Comparison of ENCODE assay signal across 9 cellular contexts in genomic region chr19:6109947-6110346, GRCh38. TPM values are rescaled to one million over a fixed set of nuclear protein-coding genes. Genes with fewer than 3 reads are reported as not detected.
A peak's percentile ranks its signal among the peaks of the same experiment; 100 is the strongest.
DNase-seq lines count a peak whose midpoint lies in the region; ATAC-seq, FAIRE-seq and TF ChIP-seq lines count a peak whose summit lies in the region.
"Had no signal": no experiment of that assay in that cellular context is flagged by ENCODE, and none has a peak within 500 bp of the region (broad histone marks: within the 10 kb centered on the region; RNA-seq: fewer than 3 reads in every experiment).

No MANE protein-coding gene starts in this region.

- no peak for FAIRE-seq in HTR-8/SVneo (lab: Jason Lieb, UNC)

- peaks cover 24% of the 10 kb centered on the region for H3K4me1 Mint-ChIP-seq in activated CD4-positive, alpha-beta T cell treated with anti-CD3 and anti-CD28 coated beads, Interleukin-2, amount 10 ng/mL, durations not matched to agents 24 days and 14 days

- intact Hi-C loops in activated CD4-positive, alpha-beta T cell treated with anti-CD3 and anti-CD28 coated beads, Interleukin-2, amount 10 ng/mL, durations not matched to agents 24 days and 14 days (cut with micrococcal nuclease) = loop anchor here (1.0 to 2.0 kb wide), 3 partner anchors 43 to 132 kb away; partner anchors contain the start of gene RANBP3
- intact Hi-C loops in left lung (cut with DNase I) = loop anchor here in 1 of 2 donors (5.0 kb wide), 1 partner anchor 43 kb away; no protein-coding TSS in a partner anchor

- peak overlapping the region; percentile 88 for H3K4me3 ChIP-seq in adipocyte (ENCODE audit: low read length)
- peak overlapping the region; percentile 59 to 62 for H3K4me3 ChIP-seq in left lung
- H3K4me3 ChIP-seq in thoracic aorta = peak overlapping the region; percentile 96

- H3K9ac ChIP-seq in adipocyte (ENCODE audit: low read length) = peak overlapping the region; percentile 94

- H3K27me3 ChIP-seq in adipocyte (replicated peaks; ENCODE audit: control insufficient read depth, insufficient read depth, low read length) (no peaks in the 10 kb centered on the region), left lung (no peaks in the 10 kb centered on the region), thoracic aorta (replicated peaks; ENCODE audit: insufficient read depth) (no peaks in the 10 kb centered on the region)

- peaks cover 14% of the 10 kb centered on the region for H3K27me3 Mint-ChIP-seq in activated CD4-positive, alpha-beta T cell treated with anti-CD3 and anti-CD28 coated beads, Interleukin-2, amount 10 ng/mL, durations not matched to agents 24 days and 14 days

- no peaks in the 10 kb centered on the region for H3K36me3 ChIP-seq in adipocyte (ENCODE audit: control insufficient read depth, insufficient read depth, low read length, severe bottlenecking)
- H3K36me3 ChIP-seq in left lung = no peaks in the 10 kb centered on the region
- no peaks in the 10 kb centered on the region for H3K36me3 ChIP-seq in thoracic aorta

- peaks cover 26% of the 10 kb centered on the region for H3K4me1 ChIP-seq in adipocyte (ENCODE audit: control insufficient read depth, insufficient read depth, low read length)
- peaks cover 6 to 37% of the 10 kb centered on the region in 2 donors for H3K4me1 ChIP-seq in left lung
- H3K4me1 ChIP-seq in thoracic aorta (ENCODE audit: control insufficient read depth in 1 of 2, low read depth in 2 of 2) = peaks cover 10 to 32% of the 10 kb centered on the region in 2 donors

- no peak for DNase-seq in activated CD4-positive, alpha-beta T cell treated with anti-CD3 and anti-CD28 coated beads, Interleukin-2, amount 10 ng/mL, durations not matched to agents 24 days and 14 days
- no peak for DNase-seq in activated CD4-positive, alpha-beta T cell treated with anti-CD3 and anti-CD28 coated beads, Interleukin-2, amount 50 U/mL, for 4 hours
- DNase-seq in adipocyte (ENCODE audit: low read depth) (no peak), left lung (no peak), thoracic aorta (ENCODE audit: low spot score) (no peak), C1 segment of cervical spinal cord (lab: John Stamatoyannopoulos, UW) (no peak), HTR-8/SVneo (ENCODE audit: insufficient read length, low spot score) (no peak), UCSD-AML1 (lab: John Stamatoyannopoulos, UW; ENCODE audit: unreplicated experiment) (no peak)

- H3K9me3 ChIP-seq in adipocyte (ENCODE audit: control insufficient read depth, low read length) (no peaks in the 10 kb centered on the region), left lung (no peaks in the 10 kb centered on the region), thoracic aorta (no peaks in the 10 kb centered on the region)

- no peaks in the 10 kb centered on the region for H3K9me3 Mint-ChIP-seq in activated CD4-positive, alpha-beta T cell treated with anti-CD3 and anti-CD28 coated beads, Interleukin-2, amount 10 ng/mL, durations not matched to agents 24 days and 14 days

- no peak for TF ChIP-seq CTCF in left lung (IDR thresholded peaks at IDR 0.05)
- TF ChIP-seq CTCF in thoracic aorta (IDR thresholded peaks at IDR 0.05) = no peak

- H3K4me3 Mint-ChIP-seq in activated CD4-positive, alpha-beta T cell treated with anti-CD3 and anti-CD28 coated beads, Interleukin-2, amount 10 ng/mL, durations not matched to agents 24 days and 14 days = peak overlapping the region; percentile 91

- no peaks in the 10 kb centered on the region for H3K36me3 Mint-ChIP-seq in activated CD4-positive, alpha-beta T cell treated with anti-CD3 and anti-CD28 coated beads, Interleukin-2, amount 10 ng/mL, durations not matched to agents 24 days and 14 days (ENCODE audit: low read depth)

- H3K27ac ChIP-seq in left lung (peak overlapping the region; percentile 80 to 91), thoracic aorta (peak overlapping the region; percentile 93 to 94)

- peak overlapping the region; percentile 78 for H3K27ac Mint-ChIP-seq in activated CD4-positive, alpha-beta T cell treated with anti-CD3 and anti-CD28 coated beads, Interleukin-2, amount 10 ng/mL, durations not matched to agents 24 days and 14 days

- ATAC-seq in left lung (no peak), thoracic aorta (ENCODE audit: insufficient number of reproducible peaks, low FRiP score, low read depth) (no peak)

RNA-seq across cellular contexts. Expression of gene RFX2, which starts 0.4 kb away (rescaled TPM):
- 10.5 and 10.7 TPM in 2 replicates for total RNA-seq in activated CD4-positive, alpha-beta T cell treated with anti-CD3 and anti-CD28 coated beads, Interleukin-2, amount 10 ng/mL, durations not matched to agents 24 days and 14 days
- total RNA-seq in left lung (10 to 100 TPM; 17.0 to 18.8 TPM), thoracic aorta (10 to 100 TPM; 21.7 to 30.3 TPM)

RNA-seq across cellular contexts. Expression of gene ACSBG2, which starts 25.5 kb away (rescaled TPM):
- total RNA-seq in activated CD4-positive, alpha-beta T cell treated with anti-CD3 and anti-CD28 coated beads, Interleukin-2, amount 10 ng/mL, durations not matched to agents 24 days and 14 days = not detected in 2 replicates
- total RNA-seq in left lung (not detected), thoracic aorta (1 to 10 TPM in 1 of 2 donors, not detected in 1; 1.6 TPM)
- total RNA-seq: myocyte had no signal
